ENCODE assay signal across 10 cellular contexts in the genomic region with DNA sequence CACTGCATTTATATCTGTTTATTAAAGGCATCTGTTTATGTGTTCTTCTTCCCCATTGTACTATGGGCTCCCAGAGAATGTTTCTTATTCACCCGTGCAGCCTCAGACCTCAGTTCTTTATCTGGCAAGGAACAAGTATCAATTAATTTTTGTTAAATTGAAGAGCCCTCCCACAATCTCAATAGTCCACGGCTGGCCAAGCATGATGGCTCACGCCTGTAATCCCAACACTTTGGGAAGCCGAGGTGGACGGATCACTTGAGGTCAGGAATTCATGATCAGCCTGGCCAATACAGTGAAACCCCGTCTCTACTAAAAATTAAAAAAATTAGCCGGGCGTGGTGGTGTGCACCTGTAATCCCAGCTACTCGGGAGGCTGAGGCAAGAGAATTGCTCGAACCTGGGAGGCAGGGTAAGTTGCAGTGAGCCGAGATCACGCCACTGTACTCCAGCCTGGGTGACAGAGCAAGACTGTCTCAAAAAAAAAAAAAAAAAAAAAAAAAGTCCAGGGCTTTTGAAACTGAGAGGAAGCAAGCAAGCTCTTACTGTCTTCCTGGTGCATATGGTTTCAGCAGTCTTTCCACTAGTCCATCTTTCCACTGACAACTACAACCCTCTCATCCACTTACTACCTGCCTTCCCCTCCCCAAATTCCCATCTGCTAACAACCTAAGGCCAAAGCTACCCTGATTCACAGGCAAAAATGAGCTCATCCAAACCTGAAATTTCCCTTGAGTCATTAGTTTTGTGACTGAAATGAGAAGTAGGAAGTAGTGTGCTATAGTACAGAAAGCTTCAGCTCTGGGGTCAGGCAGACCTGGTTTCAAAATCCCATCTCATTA. TPM values are rescaled to one million over a fixed set of nuclear protein-coding genes. Genes with fewer than 3 reads are reported as not detected.
DNase-seq lines count a peak whose midpoint lies in the region; ATAC-seq lines count a peak whose summit lies in the region.
"Had no signal": no experiment of that assay in that cellular context is flagged by ENCODE, and none has a peak within 500 bp of the region (broad histone marks: within the 10 kb centered on the region; RNA-seq: fewer than 3 reads in every experiment).

No MANE protein-coding gene starts in this region.

- no peak for DNase-seq in activated CD4-positive, alpha-beta T cell treated with anti-CD3 and anti-CD28 coated beads, Interleukin-2, amount 10 ng/mL, durations not matched to agents 24 days and 14 days
- DNase-seq in activated CD4-positive, alpha-beta T cell treated with anti-CD3 and anti-CD28 coated beads, Interleukin-2, amount 10 ng/mL, durations not matched to agents 7 days and 5 days, result no peak
- DNase-seq in activated T-helper 1 cell treated with anti-CD3 and anti-CD28 coated beads, Interleukin-12 subunit alpha, Interleukin-12 subunit beta, Interleukin-2, Interleukin-4 antibody, amounts not matched to agents 30 ng/mL and 10 ng/mL and 1 ng/mL, durations not matched to agents 14 hours and 24 hours and 36 hours (ENCODE audit: low spot score), result no peak
- peak in 1 of 2 donors; percentile 57 for DNase-seq in stimulated activated effector memory CD8-positive, alpha-beta T cell treated with anti-CD3 and anti-CD28 coated beads, Interleukin-12 subunit alpha, Interleukin-12 subunit beta, amount 100 ng/mL, for 72 hours (ENCODE audit: low spot score in 2 of 2)
- no peak for DNase-seq in Karpas-422
- DNase-seq in NCI-H1048 (lab: John Stamatoyannopoulos, UW), result no peak
- DNase-seq: NCI-H2107 had no signal

- H3K27me3 Mint-ChIP-seq in activated CD4-positive, alpha-beta T cell treated with anti-CD3 and anti-CD28 coated beads, Interleukin-2, amount 10 ng/mL, durations not matched to agents 24 days and 14 days, result no peaks in the 10 kb centered on the region
- H3K27me3 Mint-ChIP-seq in activated CD4-positive, alpha-beta T cell treated with anti-CD3 and anti-CD28 coated beads, Interleukin-2, amount 10 ng/mL, durations not matched to agents 7 days and 5 days, result no peaks in the 10 kb centered on the region
- H3K27me3 Mint-ChIP-seq in activated T-helper 1 cell treated with anti-CD3 and anti-CD28 coated beads, Interleukin-12 subunit alpha, Interleukin-12 subunit beta, Interleukin-2, Interleukin-4 antibody, amounts not matched to agents 30 ng/mL and 10 ng/mL and 1 ng/mL, durations not matched to agents 14 hours and 24 hours and 36 hours (ENCODE audit: insufficient read depth), result no peaks in the 10 kb centered on the region

- H3K9me2 ChIP-seq in Karpas-422 (replicated peaks; ENCODE audit: insufficient read depth, low read length), result no peaks in the 10 kb centered on the region

- no peak overlapping the region for H3K9ac ChIP-seq in Karpas-422 (ENCODE audit: low read length)

- no peak overlapping the region for H3K27ac ChIP-seq in Karpas-422 (ENCODE audit: low read length)

- peaks cover 29% of the 10 kb centered on the region for H3K4me1 Mint-ChIP-seq in activated CD4-positive, alpha-beta T cell treated with anti-CD3 and anti-CD28 coated beads, Interleukin-2, amount 10 ng/mL, durations not matched to agents 24 days and 14 days
- H3K4me1 Mint-ChIP-seq in activated CD4-positive, alpha-beta T cell treated with anti-CD3 and anti-CD28 coated beads, Interleukin-2, amount 10 ng/mL, durations not matched to agents 7 days and 5 days, result peaks cover 17% of the 10 kb centered on the region
- H3K4me1 Mint-ChIP-seq in activated T-helper 1 cell treated with anti-CD3 and anti-CD28 coated beads, Interleukin-12 subunit alpha, Interleukin-12 subunit beta, Interleukin-2, Interleukin-4 antibody, amounts not matched to agents 30 ng/mL and 10 ng/mL and 1 ng/mL, durations not matched to agents 14 hours and 24 hours and 36 hours (ENCODE audit: low read depth), result peaks cover 28% of the 10 kb centered on the region
- peaks cover 47% of the 10 kb centered on the region for H3K4me1 Mint-ChIP-seq in stimulated activated effector memory CD8-positive, alpha-beta T cell treated with anti-CD3 and anti-CD28 coated beads, Interleukin-12 subunit alpha, Interleukin-12 subunit beta, amount 100 ng/mL, for 72 hours

- peak; percentile 68 for ATAC-seq in HG03095 (IDR thresholded peaks at IDR 0.05; ENCODE audit: unreplicated experiment)
- ATAC-seq in stimulated activated effector memory CD8-positive, alpha-beta T cell treated with anti-CD3 and anti-CD28 coated beads, Interleukin-12 subunit alpha, Interleukin-12 subunit beta, amount 100 ng/mL, for 72 hours, result peak; percentile 97
- ATAC-seq in GM18520 (IDR thresholded peaks at IDR 0.05; ENCODE audit: unreplicated experiment), result no peak

- H3K4me3 ChIP-seq in Karpas-422 (ENCODE audit: low read length), result no peak overlapping the region

- POLR2A ChIA-PET in activated CD4-positive, alpha-beta T cell treated with anti-CD3 and anti-CD28 coated beads, Interleukin-2, amount 10 ng/mL, durations not matched to agents 7 days and 5 days (lab: Charles Lee), result no interaction called here

- no peaks in the 10 kb centered on the region for H3K9me3 Mint-ChIP-seq in activated CD4-positive, alpha-beta T cell treated with anti-CD3 and anti-CD28 coated beads, Interleukin-2, amount 10 ng/mL, durations not matched to agents 24 days and 14 days
- H3K9me3 Mint-ChIP-seq in activated CD4-positive, alpha-beta T cell treated with anti-CD3 and anti-CD28 coated beads, Interleukin-2, amount 10 ng/mL, durations not matched to agents 7 days and 5 days, result no peaks in the 10 kb centered on the region
- H3K9me3 Mint-ChIP-seq in activated T-helper 1 cell treated with anti-CD3 and anti-CD28 coated beads, Interleukin-12 subunit alpha, Interleukin-12 subunit beta, Interleukin-2, Interleukin-4 antibody, amounts not matched to agents 30 ng/mL and 10 ng/mL and 1 ng/mL, durations not matched to agents 14 hours and 24 hours and 36 hours, result no peaks in the 10 kb centered on the region
- H3K9me3 Mint-ChIP-seq in stimulated activated effector memory CD8-positive, alpha-beta T cell treated with anti-CD3 and anti-CD28 coated beads, Interleukin-12 subunit alpha, Interleukin-12 subunit beta, amount 100 ng/mL, for 72 hours, result no peaks in the 10 kb centered on the region

- no peak overlapping the region for H3K4me2 ChIP-seq in Karpas-422 (ENCODE audit: low read depth, low read length, poor library complexity, severe bottlenecking)

- H3K4me3 Mint-ChIP-seq in activated CD4-positive, alpha-beta T cell treated with anti-CD3 and anti-CD28 coated beads, Interleukin-2, amount 10 ng/mL, durations not matched to agents 24 days and 14 days, result peak overlapping the region; percentile 28
- H3K4me3 Mint-ChIP-seq in activated CD4-positive, alpha-beta T cell treated with anti-CD3 and anti-CD28 coated beads, Interleukin-2, amount 10 ng/mL, durations not matched to agents 7 days and 5 days, result no peak overlapping the region
- H3K4me3 Mint-ChIP-seq in activated T-helper 1 cell treated with anti-CD3 and anti-CD28 coated beads, Interleukin-12 subunit alpha, Interleukin-12 subunit beta, Interleukin-2, Interleukin-4 antibody, amounts not matched to agents 30 ng/mL and 10 ng/mL and 1 ng/mL, durations not matched to agents 14 hours and 24 hours and 36 hours, result peak overlapping the region; percentile 16
- peak overlapping the region; percentile 2 for H3K4me3 Mint-ChIP-seq in stimulated activated effector memory CD8-positive, alpha-beta T cell treated with anti-CD3 and anti-CD28 coated beads, Interleukin-12 subunit alpha, Interleukin-12 subunit beta, amount 100 ng/mL, for 72 hours

- peaks cover 37% of the 10 kb centered on the region for H3K36me3 Mint-ChIP-seq in activated CD4-positive, alpha-beta T cell treated with anti-CD3 and anti-CD28 coated beads, Interleukin-2, amount 10 ng/mL, durations not matched to agents 24 days and 14 days (ENCODE audit: low read depth)
- H3K36me3 Mint-ChIP-seq in activated CD4-positive, alpha-beta T cell treated with anti-CD3 and anti-CD28 coated beads, Interleukin-2, amount 10 ng/mL, durations not matched to agents 7 days and 5 days (ENCODE audit: low read depth), result peaks cover 37% of the 10 kb centered on the region
- peaks cover 38% of the 10 kb centered on the region for H3K36me3 Mint-ChIP-seq in activated T-helper 1 cell treated with anti-CD3 and anti-CD28 coated beads, Interleukin-12 subunit alpha, Interleukin-12 subunit beta, Interleukin-2, Interleukin-4 antibody, amounts not matched to agents 30 ng/mL and 10 ng/mL and 1 ng/mL, durations not matched to agents 14 hours and 24 hours and 36 hours (ENCODE audit: low read depth)
- H3K36me3 Mint-ChIP-seq in stimulated activated effector memory CD8-positive, alpha-beta T cell treated with anti-CD3 and anti-CD28 coated beads, Interleukin-12 subunit alpha, Interleukin-12 subunit beta, amount 100 ng/mL, for 72 hours, result peaks cover 35% of the 10 kb centered on the region

- H3K36me3 ChIP-seq in Karpas-422 (ENCODE audit: insufficient read depth, low read length), result peaks cover 32% of the 10 kb centered on the region; the same call in 1 of the 2 replicates

- no peaks in the 10 kb centered on the region for H3K9me3 ChIP-seq in Karpas-422 (ENCODE audit: low read length)

- H3K4me1 ChIP-seq in Karpas-422 (ENCODE audit: low read length), result no peaks in the 10 kb centered on the region

- peaks cover 14% of the 10 kb centered on the region; the same call in 1 of the 2 replicates for H4K20me1 ChIP-seq in Karpas-422 (ENCODE audit: insufficient read depth, low read depth, low read length)

- no peak overlapping the region for H2AFZ ChIP-seq in Karpas-422 (ENCODE audit: low read length)

- peak overlapping the region; percentile 85 for H3K27ac Mint-ChIP-seq in activated CD4-positive, alpha-beta T cell treated with anti-CD3 and anti-CD28 coated beads, Interleukin-2, amount 10 ng/mL, durations not matched to agents 24 days and 14 days
- H3K27ac Mint-ChIP-seq in activated CD4-positive, alpha-beta T cell treated with anti-CD3 and anti-CD28 coated beads, Interleukin-2, amount 10 ng/mL, durations not matched to agents 7 days and 5 days, result no peak overlapping the region
- peak overlapping the region; percentile 82 for H3K27ac Mint-ChIP-seq in activated T-helper 1 cell treated with anti-CD3 and anti-CD28 coated beads, Interleukin-12 subunit alpha, Interleukin-12 subunit beta, Interleukin-2, Interleukin-4 antibody, amounts not matched to agents 30 ng/mL and 10 ng/mL and 1 ng/mL, durations not matched to agents 14 hours and 24 hours and 36 hours
- peak overlapping the region; percentile 80 for H3K27ac Mint-ChIP-seq in stimulated activated effector memory CD8-positive, alpha-beta T cell treated with anti-CD3 and anti-CD28 coated beads, Interleukin-12 subunit alpha, Interleukin-12 subunit beta, amount 100 ng/mL, for 72 hours

- intact Hi-C loops in activated CD4-positive, alpha-beta T cell treated with anti-CD3 and anti-CD28 coated beads, Interleukin-2, amount 10 ng/mL, durations not matched to agents 24 days and 14 days (cut with micrococcal nuclease), result no loop called here
- intact Hi-C loops in activated T-helper 1 cell treated with anti-CD3 and anti-CD28 coated beads, Interleukin-12 subunit alpha, Interleukin-12 subunit beta, Interleukin-2, Interleukin-4 antibody, amounts not matched to agents 30 ng/mL and 10 ng/mL and 1 ng/mL, durations not matched to agents 14 hours and 24 hours and 36 hours (cut with micrococcal nuclease), result loop anchor here (1.0 to 5.0 kb wide), 2 partner anchors 248 to 364 kb away; partner anchors contain the start of gene RNF44

- no peaks in the 10 kb centered on the region for H3K27me3 ChIP-seq in Karpas-422 (ENCODE audit: low read length)

- no peaks in the 10 kb centered on the region for H3K79me2 ChIP-seq in Karpas-422 (ENCODE audit: low read length)

- CTCF ChIA-PET in activated CD4-positive, alpha-beta T cell treated with anti-CD3 and anti-CD28 coated beads, Interleukin-2, amount 10 ng/mL, durations not matched to agents 7 days and 5 days (lab: Charles Lee), result interaction anchor here (2.0 kb wide), 1 partner anchor 9 kb away, joined by 10 read pairs; no protein-coding TSS in a partner anchor

RNA-seq across cellular contexts. Expression of gene HK3, which starts 2.3 kb away (rescaled TPM):
- 0.21 and 0.85 TPM in 2 replicates for total RNA-seq in activated CD4-positive, alpha-beta T cell treated with anti-CD3 and anti-CD28 coated beads, Interleukin-2, amount 10 ng/mL, durations not matched to agents 24 days and 14 days
- total RNA-seq in activated CD4-positive, alpha-beta T cell treated with anti-CD3 and anti-CD28 coated beads, Interleukin-2, amount 10 ng/mL, durations not matched to agents 7 days and 5 days, result under 1 TPM; 0.21 to 0.22 TPM
- total RNA-seq in activated T-helper 1 cell treated with anti-CD3 and anti-CD28 coated beads, Interleukin-12 subunit alpha, Interleukin-12 subunit beta, Interleukin-2, Interleukin-4 antibody, amounts not matched to agents 30 ng/mL and 10 ng/mL and 1 ng/mL, durations not matched to agents 14 hours and 24 hours and 36 hours, result 0.44 and 0.51 TPM in 2 replicates
- not detected in 2 replicates for total RNA-seq in Karpas-422 (2014; rRNA removed; shearing (Covaris generic); ENCODE audit: low replicate concordance)
- total RNA-seq: epithelial cell of proximal tubule had no signal
